Comparison of ENCODE assay signal across 1 cellular context in the genomic region with DNA sequence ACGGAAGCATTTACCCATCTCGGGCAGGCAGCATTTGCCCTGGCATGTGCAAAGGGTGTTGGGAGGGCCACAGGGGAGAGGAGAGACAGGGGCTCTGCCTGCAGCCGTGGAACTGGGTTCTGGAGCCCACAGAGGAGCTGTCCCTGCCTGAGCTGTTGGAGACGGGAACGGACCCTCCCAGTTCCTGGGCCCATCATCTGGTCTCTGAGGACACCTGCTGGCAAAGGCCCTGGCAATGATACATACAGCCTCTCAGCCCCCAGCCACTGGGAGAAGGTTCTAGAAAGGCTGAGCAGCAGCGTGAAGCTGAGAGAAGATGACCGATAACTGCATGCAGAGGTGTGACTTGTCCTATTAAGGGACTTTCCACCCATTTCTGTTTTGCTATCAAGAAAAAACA.
TF ChIP-seq lines count a peak whose summit lies in the region.

No MANE protein-coding gene starts in this region.

TF ChIP-seq in GM23338, 12 proteins besides CTCF, POLR2A, EP300 and RAD21 (continued from another document):
- TF ChIP-seq, protein P1, sequence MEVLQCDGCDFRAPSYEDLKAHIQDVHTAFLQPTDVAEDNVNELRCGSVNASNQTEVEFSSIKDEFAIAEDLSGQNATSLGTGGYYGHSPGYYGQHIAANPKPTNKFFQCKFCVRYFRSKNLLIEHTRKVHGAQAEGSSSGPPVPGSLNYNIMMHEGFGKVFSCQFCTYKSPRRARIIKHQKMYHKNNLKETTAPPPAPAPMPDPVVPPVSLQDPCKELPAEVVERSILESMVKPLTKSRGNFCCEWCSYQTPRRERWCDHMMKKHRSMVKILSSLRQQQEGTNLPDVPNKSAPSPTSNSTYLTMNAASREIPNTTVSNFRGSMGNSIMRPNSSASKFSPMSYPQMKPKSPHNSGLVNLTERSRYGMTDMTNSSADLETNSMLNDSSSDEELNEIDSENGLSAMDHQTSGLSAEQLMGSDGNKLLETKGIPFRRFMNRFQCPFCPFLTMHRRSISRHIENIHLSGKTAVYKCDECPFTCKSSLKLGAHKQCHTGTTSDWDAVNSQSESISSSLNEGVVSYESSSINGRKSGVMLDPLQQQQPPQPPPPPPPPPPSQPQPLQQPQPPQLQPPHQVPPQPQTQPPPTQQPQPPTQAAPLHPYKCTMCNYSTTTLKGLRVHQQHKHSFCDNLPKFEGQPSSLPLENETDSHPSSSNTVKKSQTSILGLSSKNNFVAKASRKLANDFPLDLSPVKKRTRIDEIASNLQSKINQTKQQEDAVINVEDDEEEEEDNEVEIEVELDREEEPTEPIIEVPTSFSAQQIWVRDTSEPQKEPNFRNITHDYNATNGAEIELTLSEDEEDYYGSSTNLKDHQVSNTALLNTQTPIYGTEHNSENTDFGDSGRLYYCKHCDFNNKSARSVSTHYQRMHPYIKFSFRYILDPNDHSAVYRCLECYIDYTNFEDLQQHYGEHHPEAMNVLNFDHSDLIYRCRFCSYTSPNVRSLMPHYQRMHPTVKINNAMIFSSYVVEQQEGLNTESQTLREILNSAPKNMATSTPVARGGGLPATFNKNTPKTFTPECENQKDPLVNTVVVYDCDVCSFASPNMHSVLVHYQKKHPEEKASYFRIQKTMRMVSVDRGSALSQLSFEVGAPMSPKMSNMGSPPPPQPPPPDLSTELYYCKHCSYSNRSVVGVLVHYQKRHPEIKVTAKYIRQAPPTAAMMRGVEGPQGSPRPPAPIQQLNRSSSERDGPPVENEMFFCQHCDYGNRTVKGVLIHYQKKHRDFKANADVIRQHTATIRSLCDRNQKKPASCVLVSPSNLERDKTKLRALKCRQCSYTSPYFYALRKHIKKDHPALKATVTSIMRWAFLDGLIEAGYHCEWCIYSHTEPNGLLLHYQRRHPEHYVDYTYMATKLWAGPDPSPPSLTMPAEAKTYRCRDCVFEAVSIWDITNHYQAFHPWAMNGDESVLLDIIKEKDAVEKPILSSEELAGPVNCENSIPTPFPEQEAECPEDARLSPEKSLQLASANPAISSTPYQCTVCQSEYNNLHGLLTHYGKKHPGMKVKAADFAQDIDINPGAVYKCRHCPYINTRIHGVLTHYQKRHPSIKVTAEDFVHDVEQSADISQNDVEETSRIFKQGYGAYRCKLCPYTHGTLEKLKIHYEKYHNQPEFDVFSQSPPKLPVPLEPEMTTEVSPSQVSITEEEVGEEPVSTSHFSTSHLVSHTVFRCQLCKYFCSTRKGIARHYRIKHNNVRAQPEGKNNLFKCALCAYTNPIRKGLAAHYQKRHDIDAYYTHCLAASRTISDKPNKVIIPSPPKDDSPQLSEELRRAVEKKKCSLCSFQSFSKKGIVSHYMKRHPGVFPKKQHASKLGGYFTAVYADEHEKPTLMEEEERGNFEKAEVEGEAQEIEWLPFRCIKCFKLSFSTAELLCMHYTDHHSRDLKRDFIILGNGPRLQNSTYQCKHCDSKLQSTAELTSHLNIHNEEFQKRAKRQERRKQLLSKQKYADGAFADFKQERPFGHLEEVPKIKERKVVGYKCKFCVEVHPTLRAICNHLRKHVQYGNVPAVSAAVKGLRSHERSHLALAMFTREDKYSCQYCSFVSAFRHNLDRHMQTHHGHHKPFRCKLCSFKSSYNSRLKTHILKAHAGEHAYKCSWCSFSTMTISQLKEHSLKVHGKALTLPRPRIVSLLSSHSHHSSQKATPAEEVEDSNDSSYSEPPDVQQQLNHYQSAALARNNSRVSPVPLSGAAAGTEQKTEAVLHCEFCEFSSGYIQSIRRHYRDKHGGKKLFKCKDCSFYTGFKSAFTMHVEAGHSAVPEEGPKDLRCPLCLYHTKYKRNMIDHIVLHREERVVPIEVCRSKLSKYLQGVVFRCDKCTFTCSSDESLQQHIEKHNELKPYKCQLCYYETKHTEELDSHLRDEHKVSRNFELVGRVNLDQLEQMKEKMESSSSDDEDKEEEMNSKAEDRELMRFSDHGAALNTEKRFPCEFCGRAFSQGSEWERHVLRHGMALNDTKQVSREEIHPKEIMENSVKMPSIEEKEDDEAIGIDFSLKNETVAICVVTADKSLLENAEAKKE (CRISPR knock-in tag; IDR thresholded peaks at IDR 0.05), result no peak
- TF ChIP-seq, protein P2, sequence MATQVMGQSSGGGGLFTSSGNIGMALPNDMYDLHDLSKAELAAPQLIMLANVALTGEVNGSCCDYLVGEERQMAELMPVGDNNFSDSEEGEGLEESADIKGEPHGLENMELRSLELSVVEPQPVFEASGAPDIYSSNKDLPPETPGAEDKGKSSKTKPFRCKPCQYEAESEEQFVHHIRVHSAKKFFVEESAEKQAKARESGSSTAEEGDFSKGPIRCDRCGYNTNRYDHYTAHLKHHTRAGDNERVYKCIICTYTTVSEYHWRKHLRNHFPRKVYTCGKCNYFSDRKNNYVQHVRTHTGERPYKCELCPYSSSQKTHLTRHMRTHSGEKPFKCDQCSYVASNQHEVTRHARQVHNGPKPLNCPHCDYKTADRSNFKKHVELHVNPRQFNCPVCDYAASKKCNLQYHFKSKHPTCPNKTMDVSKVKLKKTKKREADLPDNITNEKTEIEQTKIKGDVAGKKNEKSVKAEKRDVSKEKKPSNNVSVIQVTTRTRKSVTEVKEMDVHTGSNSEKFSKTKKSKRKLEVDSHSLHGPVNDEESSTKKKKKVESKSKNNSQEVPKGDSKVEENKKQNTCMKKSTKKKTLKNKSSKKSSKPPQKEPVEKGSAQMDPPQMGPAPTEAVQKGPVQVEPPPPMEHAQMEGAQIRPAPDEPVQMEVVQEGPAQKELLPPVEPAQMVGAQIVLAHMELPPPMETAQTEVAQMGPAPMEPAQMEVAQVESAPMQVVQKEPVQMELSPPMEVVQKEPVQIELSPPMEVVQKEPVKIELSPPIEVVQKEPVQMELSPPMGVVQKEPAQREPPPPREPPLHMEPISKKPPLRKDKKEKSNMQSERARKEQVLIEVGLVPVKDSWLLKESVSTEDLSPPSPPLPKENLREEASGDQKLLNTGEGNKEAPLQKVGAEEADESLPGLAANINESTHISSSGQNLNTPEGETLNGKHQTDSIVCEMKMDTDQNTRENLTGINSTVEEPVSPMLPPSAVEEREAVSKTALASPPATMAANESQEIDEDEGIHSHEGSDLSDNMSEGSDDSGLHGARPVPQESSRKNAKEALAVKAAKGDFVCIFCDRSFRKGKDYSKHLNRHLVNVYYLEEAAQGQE (IDR thresholded peaks at IDR 0.05; ENCODE audit: unreplicated experiment), result no peak
- TF ChIP-seq, protein P3, sequence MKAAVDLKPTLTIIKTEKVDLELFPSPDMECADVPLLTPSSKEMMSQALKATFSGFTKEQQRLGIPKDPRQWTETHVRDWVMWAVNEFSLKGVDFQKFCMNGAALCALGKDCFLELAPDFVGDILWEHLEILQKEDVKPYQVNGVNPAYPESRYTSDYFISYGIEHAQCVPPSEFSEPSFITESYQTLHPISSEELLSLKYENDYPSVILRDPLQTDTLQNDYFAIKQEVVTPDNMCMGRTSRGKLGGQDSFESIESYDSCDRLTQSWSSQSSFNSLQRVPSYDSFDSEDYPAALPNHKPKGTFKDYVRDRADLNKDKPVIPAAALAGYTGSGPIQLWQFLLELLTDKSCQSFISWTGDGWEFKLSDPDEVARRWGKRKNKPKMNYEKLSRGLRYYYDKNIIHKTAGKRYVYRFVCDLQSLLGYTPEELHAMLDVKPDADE (IDR thresholded peaks at IDR 0.05), result no peak
